8 cellular contexts compared by ENCODE assay signal in genomic region chr11:1253103-1253485, GRCh38. TPM values are rescaled to one million over a fixed set of nuclear protein-coding genes. Genes with fewer than 3 reads are reported as not detected.
"Had no signal": no experiment of that assay in that cellular context is flagged by ENCODE, and none has a peak within 500 bp of the region (broad histone marks: within the 10 kb centered on the region; RNA-seq: fewer than 3 reads in every experiment).

No MANE protein-coding gene starts in this region.

- H3K4me3 ChIP-seq: GM23338 had no signal

- DNase-seq: H9, HCEC 1CT, KG1 had no signal

- H2AFZ ChIP-seq: GM23338 had no signal

- H3K4me2 ChIP-seq: GM23338 had no signal

- ATAC-seq: GM23338 had no signal

- FAIRE-seq: H1, H54, HTR-8/SVneo had no signal

RNA-seq across cellular contexts. Expression of gene MUC5B, which starts 30.2 kb away (rescaled TPM):
- total RNA-seq: H9 had no signal
- polyA plus RNA-seq: IgD-negative memory B cell had no signal
